ENCODE assay signal across 8 cellular contexts in the genomic region with DNA sequence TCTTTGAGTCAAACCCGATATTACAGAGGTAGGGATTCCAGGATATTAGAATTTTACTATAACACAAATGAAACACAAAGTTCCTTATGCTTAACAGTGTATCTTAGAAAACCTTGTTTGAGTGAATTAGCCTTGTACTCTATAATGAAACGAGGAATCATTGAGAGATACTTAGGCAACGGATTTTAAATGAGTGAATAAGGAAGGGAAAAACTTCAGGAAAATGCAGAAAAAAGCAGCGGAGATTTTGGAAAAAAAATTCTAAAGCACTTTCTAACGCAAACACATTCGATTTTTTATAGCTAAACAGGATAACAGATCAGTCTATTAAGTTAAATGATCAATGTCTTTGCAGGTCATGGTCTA.
A peak's percentile ranks its signal among the peaks of the same experiment; 100 is the strongest.
DNase-seq lines count a peak whose midpoint lies in the region; ATAC-seq and TF ChIP-seq lines count a peak whose summit lies in the region.
"Had no signal": no experiment of that assay in that cellular context is flagged by ENCODE, and none has a peak within 500 bp of the region (broad histone marks: within the 10 kb centered on the region; RNA-seq: fewer than 3 reads in every experiment).

No MANE protein-coding gene starts in this region.

- no peak for DNase-seq in HFF-Myc (ENCODE audit: extremely low read depth, low read depth)
- DNase-seq in caudate nucleus (lab: John Stamatoyannopoulos, UW): no peak
- no peak for DNase-seq in lower lobe of right lung
- DNase-seq in transverse colon: no peak
- DNase-seq in left lobe of liver (ENCODE audit: low spot score): no peak
- no peak for DNase-seq in stimulated activated CD4-positive, alpha-beta T cell treated with anti-CD3 and anti-CD28 coated beads, Interleukin-1b, Interleukin-23, amount 100 ng/mL, for 48 hours
- DNase-seq in NCI-H1930 (lab: John Stamatoyannopoulos, UW): no peak
- DNase-seq: activated B cell treated with CpG ODN at 0.5 μM for 24 hours had no signal

- H3K36me3 ChIP-seq in lower lobe of right lung: no peaks in the 10 kb centered on the region
- H3K36me3 ChIP-seq in transverse colon: no peaks in the 10 kb centered on the region

- H3K27me3 ChIP-seq in lower lobe of right lung (ENCODE audit: low read depth) (peaks cover 61% of the 10 kb centered on the region), transverse colon (no peaks in the 10 kb centered on the region)

- H3K27ac ChIP-seq in caudate nucleus (ENCODE audit: low read depth, low read length) (peak overlapping the region; percentile 74), lower lobe of right lung (peak overlapping the region; percentile 87), transverse colon (peak overlapping the region; percentile 86 to 89 (median 87))

- no peaks in the 10 kb centered on the region for H3K4me1 ChIP-seq in lower lobe of right lung
- H3K4me1 ChIP-seq in transverse colon: peaks cover 0 to 17% (median 3%) of the 10 kb centered on the region in 4 donors

- H3K4me3 ChIP-seq in HFF-Myc (replicated peaks; ENCODE audit: low read depth, low read length) (peak overlapping the region; percentile 63), lower lobe of right lung (peak overlapping the region; percentile 52), transverse colon (peak overlapping the region; percentile 24 to 59 (median 44))

- ATAC-seq in lower lobe of right lung (no peak), left lobe of liver (no peak)

- TF ChIP-seq EP300 in transverse colon (IDR thresholded peaks at IDR 0.05; ENCODE audit: low read depth): no peak

- intact Hi-C loops in lower lobe of right lung (cut with DNase I): no loop called here
- intact Hi-C loops in transverse colon (cut with DNase I; ENCODE audit: low total_unique reads): no loop called here

- 26 to 27% methylated on average over 6 of the region's 6 CpGs for WGBS in transverse colon (ENCODE audit: low coverage in 1 of 2), 2 donors

- in situ Hi-C loops in transverse colon (cut with MboI; ENCODE audit: low pct_ligation_motif_present in 1 of 4, low pct_unique_long_range_greater_than_20kb in 1 of 4, low sequenced_read_pairs in 3 of 4): loop anchor here in 1 of 4 donors (25.0 kb wide), 1 partner anchor 913 kb away; a partner anchor contains a TSS

- no peak for TF ChIP-seq CTCF in HFF-Myc (IDR thresholded peaks at IDR 0.05; ENCODE audit: low read depth, low read length, missing control alignments)
- TF ChIP-seq CTCF in lower lobe of right lung (IDR thresholded peaks at IDR 0.05): no peak
- TF ChIP-seq CTCF in transverse colon (IDR thresholded peaks at IDR 0.05): no peak

- no peak for TF ChIP-seq POLR2A in transverse colon (IDR thresholded peaks at IDR 0.05)

- H3K9me3 ChIP-seq in lower lobe of right lung (peaks cover 6% of the 10 kb centered on the region), transverse colon (no peaks in the 10 kb centered on the region)
